In the genomic region with DNA sequence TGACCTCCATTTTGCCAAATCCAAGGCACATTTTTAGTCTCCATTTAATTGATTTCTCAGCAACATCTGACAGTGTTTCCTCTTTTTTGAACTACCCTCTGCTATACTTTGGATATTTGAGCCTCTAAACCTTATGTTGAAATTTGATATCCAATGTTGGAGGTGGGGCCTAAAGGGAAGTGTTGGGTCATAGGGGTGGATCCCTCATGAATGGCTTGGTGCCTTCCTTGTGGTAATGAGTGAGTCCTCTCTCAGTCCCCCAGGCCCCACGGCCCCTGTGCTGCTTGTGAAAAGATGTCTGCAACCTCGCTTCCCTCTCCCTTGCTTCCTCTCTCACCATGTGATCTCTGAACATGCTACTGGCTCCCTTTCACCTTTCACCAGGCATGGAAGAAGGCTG, we compare ENCODE assay signal across 18 cellular contexts.
"Had no signal": no experiment of that assay in that cellular context is flagged by ENCODE, and none has a peak within 500 bp of the region (broad histone marks: within the 10 kb centered on the region; RNA-seq: fewer than 3 reads in every experiment).

No MANE protein-coding gene starts in this region.

- DNase-seq: activated CD4-positive, alpha-beta memory T cell treated with anti-CD3 and anti-CD28 coated beads, Interleukin-2, amount 10 ng/mL, durations not matched to agents 7 days and 5 days; activated CD4-positive, alpha-beta T cell treated with anti-CD3 and anti-CD28 coated beads for 36 hours; activated naive CD4-positive, alpha-beta T cell; activated T-cell treated with anti-CD3 and anti-CD28 coated beads, Interleukin-2, amount 50 U/mL, for 72 hours; aorta; foreskin fibroblast; glutamatergic neuron; immature natural killer cell; naive thymus-derived CD8-positive, alpha-beta T cell; nucleus accumbens; stimulated activated CD4-positive, alpha-beta T cell treated with anti-CD3 and anti-CD28 coated beads, Interleukin-4, amount 100 ng/mL, for 24 hours; stimulated activated naive CD8-positive, alpha-beta T cell treated with anti-CD3 and anti-CD28 coated beads, Interleukin-15, amount 100 ng/mL, for 72 hours; testis; upper lobe of right lung had no signal

- H3K27ac ChIP-seq: esophagus muscularis mucosa, testis, upper lobe of right lung, VCaP had no signal

- ATAC-seq: activated CD4-positive, alpha-beta T cell treated with anti-CD3 and anti-CD28 coated beads for 36 hours; activated T-cell treated with anti-CD3 and anti-CD28 coated beads, Interleukin-2, amount 50 U/mL, for 72 hours; naive thymus-derived CD8-positive, alpha-beta T cell; stimulated activated naive CD8-positive, alpha-beta T cell treated with anti-CD3 and anti-CD28 coated beads, Interleukin-15, amount 100 ng/mL, for 72 hours; upper lobe of right lung had no signal

- FAIRE-seq: bronchial epithelial cell had no signal

- H3K27me3 ChIP-seq: esophagus muscularis mucosa, testis, upper lobe of right lung had no signal

- H3K4me3 ChIP-seq: esophagus muscularis mucosa, lung, testis, upper lobe of right lung had no signal

- H3K9me3 ChIP-seq: esophagus muscularis mucosa, testis, upper lobe of right lung had no signal

- H3K4me1 Mint-ChIP-seq: activated CD4-positive, alpha-beta memory T cell treated with anti-CD3 and anti-CD28 coated beads, Interleukin-2, amount 10 ng/mL, durations not matched to agents 7 days and 5 days; activated CD4-positive, alpha-beta T cell treated with anti-CD3 and anti-CD28 coated beads for 36 hours; immature natural killer cell; naive thymus-derived CD8-positive, alpha-beta T cell; stimulated activated naive CD8-positive, alpha-beta T cell treated with anti-CD3 and anti-CD28 coated beads, Interleukin-15, amount 100 ng/mL, for 72 hours had no signal

- H3K4me3 Mint-ChIP-seq: activated CD4-positive, alpha-beta memory T cell treated with anti-CD3 and anti-CD28 coated beads, Interleukin-2, amount 10 ng/mL, durations not matched to agents 7 days and 5 days; activated CD4-positive, alpha-beta T cell treated with anti-CD3 and anti-CD28 coated beads for 36 hours; activated T-cell treated with anti-CD3 and anti-CD28 coated beads, Interleukin-2, amount 50 U/mL, for 72 hours; immature natural killer cell; naive thymus-derived CD8-positive, alpha-beta T cell; stimulated activated naive CD8-positive, alpha-beta T cell treated with anti-CD3 and anti-CD28 coated beads, Interleukin-15, amount 100 ng/mL, for 72 hours had no signal

- H3K4me1 ChIP-seq: esophagus muscularis mucosa, testis, upper lobe of right lung had no signal

- H3K36me3 Mint-ChIP-seq: immature natural killer cell; naive thymus-derived CD8-positive, alpha-beta T cell had no signal

- H3K27me3 Mint-ChIP-seq: activated CD4-positive, alpha-beta memory T cell treated with anti-CD3 and anti-CD28 coated beads, Interleukin-2, amount 10 ng/mL, durations not matched to agents 7 days and 5 days; activated CD4-positive, alpha-beta T cell treated with anti-CD3 and anti-CD28 coated beads for 36 hours; naive thymus-derived CD8-positive, alpha-beta T cell; stimulated activated naive CD8-positive, alpha-beta T cell treated with anti-CD3 and anti-CD28 coated beads, Interleukin-15, amount 100 ng/mL, for 72 hours had no signal

- H3K27ac Mint-ChIP-seq: activated CD4-positive, alpha-beta memory T cell treated with anti-CD3 and anti-CD28 coated beads, Interleukin-2, amount 10 ng/mL, durations not matched to agents 7 days and 5 days; activated CD4-positive, alpha-beta T cell treated with anti-CD3 and anti-CD28 coated beads for 36 hours; activated T-cell treated with anti-CD3 and anti-CD28 coated beads, Interleukin-2, amount 50 U/mL, for 72 hours; immature natural killer cell; naive thymus-derived CD8-positive, alpha-beta T cell; stimulated activated naive CD8-positive, alpha-beta T cell treated with anti-CD3 and anti-CD28 coated beads, Interleukin-15, amount 100 ng/mL, for 72 hours had no signal

- H3K36me3 ChIP-seq: esophagus muscularis mucosa, upper lobe of right lung had no signal
